ENCODE assay signal across 7 cellular contexts in the genomic region with DNA sequence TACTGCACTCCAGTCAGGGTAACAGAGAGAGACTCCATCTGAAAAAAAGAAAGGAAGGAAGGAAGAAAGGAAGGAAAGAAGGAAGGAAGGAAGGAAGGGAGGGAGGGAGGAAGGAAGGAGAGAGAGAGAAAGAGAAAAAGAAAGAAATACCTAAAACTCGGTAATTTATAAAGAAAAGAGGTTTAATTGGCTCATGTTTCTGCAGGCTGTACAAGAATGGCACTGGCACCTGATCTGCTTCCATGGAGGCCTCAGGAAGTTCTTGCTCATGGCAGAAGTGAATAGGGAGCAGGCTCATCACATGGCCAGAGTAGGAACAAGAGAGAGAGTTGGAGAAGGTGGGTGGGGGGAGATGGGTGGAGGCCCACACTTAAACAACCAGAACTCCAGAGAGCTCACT.
"Had no signal": no experiment of that assay in that cellular context is flagged by ENCODE, and none has a peak within 500 bp of the region (broad histone marks: within the 10 kb centered on the region; RNA-seq: fewer than 3 reads in every experiment).

No MANE protein-coding gene starts in this region.

- H3K4me3 Mint-ChIP-seq: GM23338 had no signal

- DNase-seq: H7, IMR-90, KBM-7 had no signal

- H3K4me2 ChIP-seq: GM23338 had no signal

- FAIRE-seq: HTR-8/SVneo had no signal

- ATAC-seq: GM23338, HCT116 had no signal

- H2AFZ ChIP-seq: GM23338 had no signal

- H3K4me3 ChIP-seq: GM23338, HAP-1 had no signal

- H3K36me3 ChIP-seq: HAP-1 had no signal

- H3K27ac Mint-ChIP-seq: GM23338 had no signal

- H3K9me3 ChIP-seq: HAP-1 had no signal

- H3K4me1 ChIP-seq: HAP-1 had no signal
